Comparison of ENCODE assay signal across 1 cellular context in genomic region chr12:54352891-54353874, GRCh38.
TF ChIP-seq lines count a peak whose summit lies in the region.

No MANE protein-coding gene starts in this region.

TF ChIP-seq in SK-N-SH, 30 proteins besides CTCF, POLR2A, EP300 and RAD21 (continued from another document):
- TF ChIP-seq TEAD4 (IDR thresholded peaks at IDR 0.05; ENCODE audit: borderline replicate concordance, insufficient read depth) (no peak), RXRA (IDR thresholded peaks at IDR 0.05; ENCODE audit: borderline replicate concordance, low read depth) (no peak), MEF2A (IDR thresholded peaks at IDR 0.05; ENCODE audit: borderline replicate concordance, low read depth) (no peak)
TF ChIP-seq in SK-N-SH: peak in this region for 7.
